In the genomic region with DNA sequence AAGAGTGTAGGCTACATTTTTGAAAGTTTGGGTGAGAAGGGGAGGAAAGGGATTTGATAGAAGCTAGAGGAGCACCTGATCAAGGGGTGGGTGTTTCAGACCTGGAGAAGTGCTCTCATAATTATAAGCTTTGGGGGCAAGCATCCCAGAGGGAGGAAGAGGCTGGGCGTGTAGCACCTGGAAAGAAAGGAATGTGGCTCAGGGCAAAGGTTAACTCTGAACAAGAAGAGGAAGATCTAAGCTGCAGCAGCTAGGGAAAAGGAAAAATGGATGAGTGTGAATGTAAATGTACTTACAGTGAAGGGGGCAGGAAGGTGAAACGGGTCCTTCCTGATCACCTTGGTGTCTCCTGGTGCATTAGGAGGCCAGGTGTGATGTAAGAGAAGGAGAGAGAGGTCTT, we compare ENCODE assay signal across 33 cellular contexts. TPM values are rescaled to one million over a fixed set of nuclear protein-coding genes. Genes with fewer than 3 reads are reported as not detected.
"Had no signal": no experiment of that assay in that cellular context is flagged by ENCODE, and none has a peak within 500 bp of the region (broad histone marks: within the 10 kb centered on the region; RNA-seq: fewer than 3 reads in every experiment).

No MANE protein-coding gene starts in this region.

- FAIRE-seq: colon, pancreas, TTC549 had no signal

- H3K4me1 ChIP-seq: gastrocnemius medialis, prostate gland had no signal

- H3K4me1 Mint-ChIP-seq: activated CD4-positive, alpha-beta T cell treated with anti-CD3 and anti-CD28 coated beads, Interleukin-2, amount 10 ng/mL, durations not matched to agents 24 days and 14 days; activated naive CD8-positive, alpha-beta T cell treated with anti-CD3 and anti-CD28 coated beads for 36 hours had no signal

- H3K27me3 Mint-ChIP-seq: activated CD4-positive, alpha-beta memory T cell treated with anti-CD3 and anti-CD28 coated beads for 36 hours; activated CD4-positive, alpha-beta T cell treated with anti-CD3 and anti-CD28 coated beads, Interleukin-2, amount 10 ng/mL, durations not matched to agents 24 days and 14 days; activated naive CD8-positive, alpha-beta T cell treated with anti-CD3 and anti-CD28 coated beads for 36 hours; naive thymus-derived CD4-positive, alpha-beta T cell had no signal

- H3K9me3 Mint-ChIP-seq: activated CD4-positive, alpha-beta memory T cell treated with anti-CD3 and anti-CD28 coated beads for 36 hours; activated CD4-positive, alpha-beta T cell treated with anti-CD3 and anti-CD28 coated beads, Interleukin-2, amount 10 ng/mL, durations not matched to agents 24 days and 14 days; activated naive CD4-positive, alpha-beta T cell treated with anti-CD3 and anti-CD28 coated beads for 36 hours; activated naive CD8-positive, alpha-beta T cell treated with anti-CD3 and anti-CD28 coated beads for 36 hours; activated T-helper 1 cell treated with anti-CD3 and anti-CD28 coated beads, Interleukin-12 subunit alpha, Interleukin-12 subunit beta, Interleukin-2, Interleukin-4 antibody, amounts not matched to agents 30 ng/mL and 10 ng/mL and 1 ng/mL, durations not matched to agents 14 hours and 24 hours and 36 hours; T-helper 1 cell treated with Interleukin-12 subunit alpha and Interleukin-12 subunit beta and Interleukin-4 antibody, amounts not matched to agents 30 μg/mL and 1 μg/mL, for 36 hours had no signal

- H3K27ac ChIP-seq: adrenal gland, body of pancreas, gastrocnemius medialis, pancreas, prostate gland, spleen, transverse colon, VCaP had no signal

- H3K27me3 ChIP-seq: adrenal gland, body of pancreas, gastrocnemius medialis, pancreas, spleen, transverse colon had no signal

- ATAC-seq: activated CD4-positive, CD25-positive, alpha-beta regulatory T cell treated with anti-CD3 and anti-CD28 coated beads, Interleukin-2, amount 50 U/mL, for 24 hours; body of pancreas; gastrocnemius medialis; left cardiac atrium; naive thymus-derived CD4-positive, alpha-beta T cell had no signal

- H3K9me3 ChIP-seq: adrenal gland, body of pancreas, gastrocnemius medialis, pancreas, prostate gland, transverse colon had no signal

- H3K36me3 Mint-ChIP-seq: activated CD4-positive, alpha-beta memory T cell treated with anti-CD3 and anti-CD28 coated beads for 36 hours; activated naive CD8-positive, alpha-beta T cell treated with anti-CD3 and anti-CD28 coated beads for 36 hours; naive thymus-derived CD4-positive, alpha-beta T cell had no signal

- DNase-seq: activated CD4-positive, alpha-beta memory T cell treated with anti-CD3 and anti-CD28 coated beads for 36 hours; activated CD4-positive, alpha-beta T cell treated with anti-CD3 and anti-CD28 coated beads, Interleukin-2, amount 10 ng/mL, durations not matched to agents 24 days and 14 days; activated CD8-positive, alpha-beta memory T cell treated with anti-CD3 and anti-CD28 coated beads, Interleukin-2, amount 50 U/mL, for 4 hours; activated effector memory CD4-positive, alpha-beta T cell treated with anti-CD3 and anti-CD28 coated beads, Interleukin-2, amount 50 U/mL, for 16 hours; activated naive CD4-positive, alpha-beta T cell treated with anti-CD3 and anti-CD28 coated beads for 36 hours; activated naive CD8-positive, alpha-beta T cell treated with anti-CD3 and anti-CD28 coated beads for 36 hours; activated T-cell treated with anti-CD3 and anti-CD28 coated beads, Interleukin-2, amount 50 U/mL, for 1 hour; adrenal gland; aorta; body of pancreas; effector CD4-positive, alpha-beta T cell; gastrocnemius medialis; glutamatergic neuron; islet precursor cell; left cardiac atrium; midbrain; naive thymus-derived CD4-positive, alpha-beta T cell; pancreas; retina; spleen; stimulated activated CD4-positive, alpha-beta T cell treated with anti-CD3 and anti-CD28 coated beads, Interleukin-2, amount 100 ng/mL, for 48 hours; stimulated activated naive CD4-positive, alpha-beta T cell treated with Interleukin-2 at 50 U/mL for 16 hours; T-helper 9 cell; transverse colon had no signal

- H3K4me3 ChIP-seq: adrenal gland, body of pancreas, gastrocnemius medialis, pancreas, prostate gland, spleen, transverse colon had no signal

- H3K4me3 Mint-ChIP-seq: activated CD4-positive, alpha-beta memory T cell treated with anti-CD3 and anti-CD28 coated beads for 36 hours; activated CD4-positive, alpha-beta T cell treated with anti-CD3 and anti-CD28 coated beads, Interleukin-2, amount 10 ng/mL, durations not matched to agents 24 days and 14 days; activated naive CD4-positive, alpha-beta T cell treated with anti-CD3 and anti-CD28 coated beads for 36 hours; activated naive CD8-positive, alpha-beta T cell treated with anti-CD3 and anti-CD28 coated beads for 36 hours; activated T-helper 1 cell treated with anti-CD3 and anti-CD28 coated beads, Interleukin-12 subunit alpha, Interleukin-12 subunit beta, Interleukin-2, Interleukin-4 antibody, amounts not matched to agents 30 ng/mL and 10 ng/mL and 1 ng/mL, durations not matched to agents 14 hours and 24 hours and 36 hours; naive thymus-derived CD4-positive, alpha-beta T cell; T-helper 1 cell treated with Interleukin-12 subunit alpha and Interleukin-12 subunit beta and Interleukin-4 antibody, amounts not matched to agents 30 μg/mL and 1 μg/mL, for 36 hours had no signal

- H3K36me3 ChIP-seq: adrenal gland, gastrocnemius medialis, pancreas, prostate gland, spleen, transverse colon had no signal

- H3K27ac Mint-ChIP-seq: activated CD4-positive, alpha-beta memory T cell treated with anti-CD3 and anti-CD28 coated beads for 36 hours; activated CD4-positive, alpha-beta T cell treated with anti-CD3 and anti-CD28 coated beads, Interleukin-2, amount 10 ng/mL, durations not matched to agents 24 days and 14 days; activated naive CD4-positive, alpha-beta T cell treated with anti-CD3 and anti-CD28 coated beads for 36 hours; activated naive CD8-positive, alpha-beta T cell treated with anti-CD3 and anti-CD28 coated beads for 36 hours; activated T-helper 1 cell treated with anti-CD3 and anti-CD28 coated beads, Interleukin-12 subunit alpha, Interleukin-12 subunit beta, Interleukin-2, Interleukin-4 antibody, amounts not matched to agents 30 ng/mL and 10 ng/mL and 1 ng/mL, durations not matched to agents 14 hours and 24 hours and 36 hours; naive thymus-derived CD4-positive, alpha-beta T cell; T-helper 1 cell treated with Interleukin-12 subunit alpha and Interleukin-12 subunit beta and Interleukin-4 antibody, amounts not matched to agents 30 μg/mL and 1 μg/mL, for 36 hours had no signal

RNA-seq across cellular contexts. Expression of gene ANKRD55, which starts 49.8 kb away (rescaled TPM):
- total RNA-seq: activated CD8-positive, alpha-beta memory T cell treated with anti-CD3 and anti-CD28 coated beads for 36 hours; body of pancreas; epithelial cell of proximal tubule; gastrocnemius medialis had no signal
- polyA plus RNA-seq: aorta, pancreas had no signal
